In genomic region chr6:158367824-158368223, GRCh38 we compare ENCODE assay signal across 25 cellular contexts.
"Had no signal": no experiment of that assay in that cellular context is flagged by ENCODE, and none has a peak within 500 bp of the region (broad histone marks: within the 10 kb centered on the region; RNA-seq: fewer than 3 reads in every experiment).

No MANE protein-coding gene starts in this region.

- H3K9ac ChIP-seq: neural progenitor cell, parathyroid adenoma had no signal

- H3K36me3 ChIP-seq: gastrocnemius medialis, left lung, neural progenitor cell, right lobe of liver, suprapubic skin, transverse colon, vagina had no signal

- H3K4me3 ChIP-seq: dorsolateral prefrontal cortex, gastrocnemius medialis, left lung, mucosa of descending colon, neural progenitor cell, right lobe of liver, suprapubic skin, transverse colon, vagina had no signal

- H3K27me3 ChIP-seq: dorsolateral prefrontal cortex, gastrocnemius medialis, left lung, neural progenitor cell, right lobe of liver, suprapubic skin, transverse colon, vagina had no signal

- DNase-seq: cortex of kidney; dorsolateral prefrontal cortex; effector CD4-positive, alpha-beta T cell; foreskin fibroblast; gastrocnemius medialis; head of caudate nucleus; left cardiac atrium; left lung; mesenchymal stem cell; mucosa of descending colon; naive B cell; right lobe of liver; small intestine; stimulated activated CD4-positive, alpha-beta T cell treated with anti-CD3 and anti-CD28 coated beads, Interleukin-15, amount 100 ng/mL, for 24 hours; stimulated activated CD4-positive, alpha-beta T cell treated with anti-CD3 and anti-CD28 coated beads, Interleukin-4, amount 100 ng/mL, for 1 hour; stimulated activated CD8-positive, alpha-beta memory T cell treated with anti-CD3 and anti-CD28 coated beads, Interleukin-4, amount 100 ng/mL, for 48 hours; stimulated activated naive CD4-positive, alpha-beta T cell; stimulated activated naive CD8-positive, alpha-beta T cell treated with anti-CD3 and anti-CD28 coated beads, Interleukin-15, amount 100 ng/mL, for 72 hours; transverse colon had no signal

- ATAC-seq: esophagus mucosa; gastrocnemius medialis; left cardiac atrium; left lung; mucosa of descending colon; right lobe of liver; stimulated activated naive CD8-positive, alpha-beta T cell treated with anti-CD3 and anti-CD28 coated beads, Interleukin-15, amount 100 ng/mL, for 72 hours had no signal

- H3K4me1 ChIP-seq: parathyroid adenoma, right lobe of liver had no signal

- H3K9me3 ChIP-seq: gastrocnemius medialis, left lung, mucosa of descending colon, right lobe of liver, suprapubic skin, transverse colon, vagina had no signal

- FAIRE-seq: small intestine had no signal

- H3K27ac ChIP-seq: epithelial cell of prostate, gastrocnemius medialis, left lung, neural progenitor cell, parathyroid adenoma, right lobe of liver, suprapubic skin, transverse colon, vagina had no signal

- H2AFZ ChIP-seq: neural progenitor cell, parathyroid adenoma had no signal

- H3K4me2 ChIP-seq: neural progenitor cell had no signal
